ENCODE assay signal across 9 cellular contexts in the genomic region with DNA sequence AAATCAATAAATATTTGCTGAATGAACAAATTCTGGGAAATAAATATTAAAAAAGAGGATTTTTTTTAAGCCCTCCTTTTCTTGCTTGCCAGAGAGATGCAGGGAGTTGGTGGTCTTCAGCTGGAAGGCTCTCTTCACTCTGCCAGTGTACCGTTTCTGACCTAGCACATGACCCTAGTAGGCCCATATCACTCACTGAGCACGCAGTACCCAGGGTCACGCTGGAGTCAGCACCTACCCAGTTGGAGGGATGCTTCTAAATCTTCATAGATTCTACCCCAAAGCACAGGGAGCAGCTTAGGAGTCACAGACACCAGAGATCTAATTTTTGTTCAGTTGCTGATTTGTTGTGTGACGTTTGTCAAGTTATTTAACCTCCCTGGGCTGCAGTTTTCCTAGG.
"Had no signal": no experiment of that assay in that cellular context is flagged by ENCODE, and none has a peak within 500 bp of the region (broad histone marks: within the 10 kb centered on the region; RNA-seq: fewer than 3 reads in every experiment).

No MANE protein-coding gene starts in this region.

- ATAC-seq: GM23338, HCT116 had no signal

- H3K36me3 ChIP-seq: HAP-1 had no signal

- H3K4me1 ChIP-seq: HAP-1 had no signal

- H2AFZ ChIP-seq: GM23338 had no signal

- H3K4me2 ChIP-seq: GM23338, KMS-11 had no signal

- H3K9me3 ChIP-seq: HAP-1 had no signal

- DNase-seq: H7, HFFc6, IMR-90, KBM-7 had no signal

- H3K4me3 ChIP-seq: GM23338, HAP-1 had no signal

- H3K9ac ChIP-seq: KMS-11 had no signal

- H3K27ac ChIP-seq: HL-60, KMS-11 had no signal
